ENCODE assay signal across 2 cellular contexts in genomic region chr3:160475889-160476288, GRCh38.
A peak's percentile ranks its signal among the peaks of the same experiment; 100 is the strongest.
TF ChIP-seq lines count a peak whose summit lies in the region.

No MANE protein-coding gene starts in this region.

TF ChIP-seq in SK-N-SH, 30 proteins besides CTCF, POLR2A, EP300 and RAD21 (continued from another document):
- TF ChIP-seq MEF2A (IDR thresholded peaks at IDR 0.05; ENCODE audit: borderline replicate concordance, low read depth), result no peak
- TF ChIP-seq FOSL2 (IDR thresholded peaks at IDR 0.05; ENCODE audit: borderline replicate concordance, low read depth), result peak; percentile 39; the same call in 1 of the 2 replicates
TF ChIP-seq in SK-N-SH: peak in this region for 3.

TF ChIP-seq in IMR-90, 13 proteins besides CTCF, POLR2A, EP300 and RAD21 (continued from another document):
- TF ChIP-seq, protein P1, sequence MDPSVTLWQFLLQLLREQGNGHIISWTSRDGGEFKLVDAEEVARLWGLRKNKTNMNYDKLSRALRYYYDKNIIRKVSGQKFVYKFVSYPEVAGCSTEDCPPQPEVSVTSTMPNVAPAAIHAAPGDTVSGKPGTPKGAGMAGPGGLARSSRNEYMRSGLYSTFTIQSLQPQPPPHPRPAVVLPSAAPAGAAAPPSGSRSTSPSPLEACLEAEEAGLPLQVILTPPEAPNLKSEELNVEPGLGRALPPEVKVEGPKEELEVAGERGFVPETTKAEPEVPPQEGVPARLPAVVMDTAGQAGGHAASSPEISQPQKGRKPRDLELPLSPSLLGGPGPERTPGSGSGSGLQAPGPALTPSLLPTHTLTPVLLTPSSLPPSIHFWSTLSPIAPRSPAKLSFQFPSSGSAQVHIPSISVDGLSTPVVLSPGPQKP (IDR thresholded peaks at IDR 0.05; ENCODE audit: borderline replicate concordance, low read depth, low read length), result no peak
- TF ChIP-seq SMC3 (IDR thresholded peaks at IDR 0.05; ENCODE audit: low read depth, low read length), result no peak
- TF ChIP-seq MXI1 (IDR thresholded peaks at IDR 0.05; ENCODE audit: borderline replicate concordance, low read depth, low read length), result no peak
- no peak for TF ChIP-seq RCOR1 (IDR thresholded peaks at IDR 0.05; ENCODE audit: insufficient replicate concordance, low read length)
